ENCODE assay signal across 9 cellular contexts in the genomic region with DNA sequence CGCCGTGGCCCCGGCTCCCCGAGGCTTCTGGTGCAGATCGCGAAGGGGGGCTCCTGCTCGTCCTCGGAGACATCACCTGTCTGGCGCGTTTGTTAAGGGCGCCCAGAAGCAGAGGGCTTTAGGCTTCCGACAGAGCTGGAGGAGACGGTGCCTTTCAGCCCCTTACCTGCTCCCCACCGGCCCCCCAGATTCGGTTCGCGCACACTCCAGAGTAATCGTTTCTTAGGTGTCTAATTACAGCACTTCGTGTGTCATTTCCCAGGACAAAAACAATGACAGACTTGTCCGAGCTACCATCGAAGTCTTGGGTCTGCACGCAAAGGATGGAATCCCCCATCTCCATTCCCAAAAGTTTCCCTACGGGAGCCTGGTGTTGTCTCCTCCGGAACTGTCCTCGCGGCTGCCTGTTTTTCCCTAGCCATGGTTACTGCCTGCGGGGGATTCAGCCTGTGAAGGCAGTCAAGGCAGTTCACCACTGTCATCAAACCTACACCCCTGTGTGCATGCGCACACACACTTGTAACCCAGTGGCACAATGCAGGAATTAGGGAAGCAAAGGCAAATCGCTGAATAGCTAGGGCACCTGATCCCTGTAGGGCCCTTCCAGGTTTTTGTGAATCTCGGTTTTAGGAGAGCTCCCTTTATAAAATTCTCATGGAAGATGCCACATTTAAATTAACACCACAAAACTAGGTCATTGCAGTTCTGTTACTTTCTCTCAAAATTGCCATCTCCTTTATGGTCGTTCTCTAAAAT. TPM values are rescaled to one million over a fixed set of nuclear protein-coding genes. Genes with fewer than 3 reads are reported as not detected.
A peak's percentile ranks its signal among the peaks of the same experiment; 100 is the strongest.
DNase-seq lines count a peak whose midpoint lies in the region; FAIRE-seq and TF ChIP-seq lines count a peak whose summit lies in the region.
"Had no signal": no experiment of that assay in that cellular context is flagged by ENCODE, and none has a peak within 500 bp of the region (broad histone marks: within the 10 kb centered on the region; RNA-seq: fewer than 3 reads in every experiment).

No MANE protein-coding gene starts in this region.

- H3K27me3 ChIP-seq in bronchial epithelial cell (ENCODE audit: control insufficient read depth, insufficient read depth, low read length) = no peaks in the 10 kb centered on the region

- no peak for TF ChIP-seq CTCF in bronchial epithelial cell (IDR thresholded peaks at IDR 0.05; ENCODE audit: insufficient read depth, low read length, severe bottlenecking)

- FAIRE-seq in bronchial epithelial cell (lab: Jason Lieb, UNC) = no peak
- no peak for FAIRE-seq in GM12892 (lab: Jason Lieb, UNC)

- peak overlapping the region; percentile 82 for H3K4me3 ChIP-seq in bronchial epithelial cell (ENCODE audit: low read depth, low read length)

- no peak for TF ChIP-seq POLR2A in GM12892 (IDR thresholded peaks at IDR 0.05; ENCODE audit: low read depth, low read length)

- no peaks in the 10 kb centered on the region for H3K36me3 ChIP-seq in bronchial epithelial cell (ENCODE audit: control insufficient read depth, insufficient read depth, low read length)

- DNase-seq in SIG-M5 treated with dmso at 0.1 percent for 504 hours (lab: John Stamatoyannopoulos, UW; ENCODE audit: unreplicated experiment) = peak; percentile 25
- DNase-seq in SIG-M5 (lab: John Stamatoyannopoulos, UW) = no peak
- peak; percentile 44 for DNase-seq in NCI-H524 treated with DMSO at 0.1 percent for 48 hours (lab: John Stamatoyannopoulos, UW)
- DNase-seq in bronchial epithelial cell (ENCODE audit: low read depth) = peak; percentile 75
- peak; percentile 81 for DNase-seq in iPS-NIHi11 (ENCODE audit: low spot score)
- DNase-seq in retina = peak; percentile 87
- no peak for DNase-seq in GM12892 (ENCODE audit: insufficient read length)
- DNase-seq in NCI-H187 treated with DMSO at 0.1 percent for 48 hours (lab: John Stamatoyannopoulos, UW) = no peak
- DNase-seq: DND-41 had no signal

RNA-seq across cellular contexts. Expression of a gene that starts 0.7 kb away (rescaled TPM):
- 25.8 and 43.8 TPM in 2 replicates for total RNA-seq in bronchial epithelial cell
- 0.21 TPM for polyA plus RNA-seq in GM12892 (2012; ENCODE audit: missing spikeins)

Comparison
In these comparisons a context has a peak if more than half of its experiments do, and no peak if none do; other contexts are left out.
1. DNase-seq: peak in SIG-M5 treated with dmso at 0.1 percent for 504 hours (single experiment), NCI-H524 treated with DMSO at 0.1 percent for 48 hours (single experiment), bronchial epithelial cell (single experiment), iPS-NIHi11 (single experiment) and retina (single experiment); none in SIG-M5 (single experiment), GM12892 (single experiment) and NCI-H187 treated with DMSO at 0.1 percent for 48 hours (single experiment).